In the genomic region with DNA sequence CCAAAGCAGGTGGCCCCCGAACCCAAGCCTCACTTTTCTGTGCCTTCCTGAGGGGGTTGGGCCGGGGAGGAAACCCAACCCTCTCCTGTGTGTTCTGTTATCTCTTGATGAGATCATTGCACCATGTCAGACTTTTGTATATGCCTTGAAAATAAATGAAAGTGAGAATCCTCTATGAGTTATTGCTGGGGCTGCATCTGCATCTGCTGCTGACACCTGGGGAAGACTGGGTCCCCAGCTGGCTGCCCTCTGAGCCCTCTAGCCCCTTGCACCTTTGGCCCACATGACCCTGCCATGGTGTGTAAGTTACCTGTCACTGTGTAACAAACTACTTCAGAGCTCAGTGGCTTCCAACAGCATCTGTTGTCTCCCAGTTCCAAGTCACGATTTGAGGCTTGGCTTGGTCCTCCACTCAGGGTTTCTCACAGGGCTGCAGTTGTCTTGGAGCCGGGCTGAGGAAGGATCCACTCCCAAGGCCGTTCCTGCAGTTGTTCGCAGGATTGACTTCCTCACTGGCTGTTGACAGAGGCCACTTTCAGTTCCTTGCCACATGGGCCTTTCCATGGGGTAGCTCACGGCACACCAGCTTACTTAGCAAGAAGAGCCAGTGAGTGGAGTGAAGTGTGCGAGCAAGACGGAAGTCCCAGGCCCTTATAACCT, we compare ENCODE assay signal across 14 cellular contexts. TPM values are rescaled to one million over a fixed set of nuclear protein-coding genes. Genes with fewer than 3 reads are reported as not detected.
DNase-seq lines count a peak whose midpoint lies in the region; ATAC-seq, FAIRE-seq and TF ChIP-seq lines count a peak whose summit lies in the region.
"Had no signal": no experiment of that assay in that cellular context is flagged by ENCODE, and none has a peak within 500 bp of the region (broad histone marks: within the 10 kb centered on the region; RNA-seq: fewer than 3 reads in every experiment).

No MANE protein-coding gene starts in this region.

- CTCF ChIA-PET in MCF 10A (lab: Yijun Ruan, JAX) = interaction anchor here (0.5 to 4.3 kb wide), 13 partner anchors 7 to 1790 kb away, joined by 3 to 73 read pairs (median 4); no protein-coding TSS in a partner anchor

- H3K27ac ChIP-seq in breast epithelium = peak overlapping the region; percentile 85 to 89
- no peak overlapping the region for H3K27ac ChIP-seq in kidney (ENCODE audit: low read depth in 2 of 2, low read length in 2 of 2)
- no peak overlapping the region for H3K27ac ChIP-seq in testis
- H3K27ac ChIP-seq: GM23248, ovary had no signal

- H3K9me3 ChIP-seq in breast epithelium = no peaks in the 10 kb centered on the region
- H3K9me3 ChIP-seq in kidney (ENCODE audit: control insufficient read depth in 1 of 2, low read length in 2 of 2) = no peaks in the 10 kb centered on the region
- H3K9me3 ChIP-seq in testis = no peaks in the 10 kb centered on the region
- H3K9me3 ChIP-seq: ovary had no signal

- H3K27me3 Mint-ChIP-seq in MCF 10A (ENCODE audit: insufficient read depth, unreplicated experiment) = no peaks in the 10 kb centered on the region
- H3K27me3 Mint-ChIP-seq: activated naive CD8-positive, alpha-beta T cell had no signal

- no TSS peak for BruUV-seq in MCF 10A (replicated peaks; lab: Mats Ljungman, UMichigan)

- no peak for ATAC-seq in HG03442 (IDR thresholded peaks at IDR 0.05; ENCODE audit: unreplicated experiment)
- ATAC-seq in GM21619 (IDR thresholded peaks at IDR 0.05; ENCODE audit: unreplicated experiment) = no peak

- DNase-seq in breast epithelium (ENCODE audit: low spot score in 2 of 2) (no peak), MCF 10A (ENCODE audit: unreplicated experiment) (no peak), NOMO-1 treated with dmso at 0.1 percent for 144 hours (lab: John Stamatoyannopoulos, UW; ENCODE audit: unreplicated experiment) (peak; percentile 68), kidney (peak; percentile 26), testis (peak; percentile 25), erythroblast (lab: John Stamatoyannopoulos, UW) (no peak)
- DNase-seq: GM23248, NCI-H1048, NCI-H345, ovary, T1000 had no signal

- H3K9ac ChIP-seq in kidney (ENCODE audit: low read length in 2 of 2) = no peak overlapping the region
- H3K9ac ChIP-seq: GM23248 had no signal

- peaks cover 12% of the 10 kb centered on the region for H3K36me3 Mint-ChIP-seq in MCF 10A (ENCODE audit: insufficient read depth, unreplicated experiment)
- H3K36me3 Mint-ChIP-seq: activated naive CD8-positive, alpha-beta T cell had no signal

- H3K9me3 Mint-ChIP-seq in MCF 10A (ENCODE audit: unreplicated experiment) = no peaks in the 10 kb centered on the region

- H3K4me1 ChIP-seq in breast epithelium (peaks cover 9 to 18% of the 10 kb centered on the region in 2 donors), kidney (ENCODE audit: control insufficient read depth in 1 of 2, insufficient read depth in 1 of 2, low read depth in 1 of 2, low read length in 2 of 2) (no peaks in the 10 kb centered on the region), testis (no peaks in the 10 kb centered on the region)

- 77 to 82% methylated on average over 7 to 9 of the region's 9 CpGs for WGBS in testis, 2 donors

- H3K4me3 Mint-ChIP-seq in MCF 10A (ENCODE audit: unreplicated experiment) = no peak overlapping the region
- H3K4me3 Mint-ChIP-seq: activated naive CD8-positive, alpha-beta T cell had no signal

- H3K4me3 ChIP-seq in breast epithelium (no peak overlapping the region), kidney (ENCODE audit: low read length in 2 of 2) (no peak overlapping the region), testis (no peak overlapping the region)
- H3K4me3 ChIP-seq: GM23248, ovary had no signal

- intact Hi-C loops in breast epithelium (cut with DNase I; ENCODE audit: low total_unique reads) (loop anchor here (5.0 kb wide), 1 partner anchor 66 kb away; no protein-coding TSS in a partner anchor), MCF 10A (cut with micrococcal nuclease) (no loop called here), kidney (cut with DNase I) (no loop called here), testis (cut with DNase I; ENCODE audit: low total_unique reads) (loop anchor here (10.0 kb wide), 1 partner anchor 63 kb away; no protein-coding TSS in a partner anchor)

- POLR2A ChIA-PET in MCF 10A (lab: Yijun Ruan, JAX) = interaction anchor here (1.6 kb wide), 1 partner anchor 12 kb away, joined by 3 read pairs; no protein-coding TSS in a partner anchor

- H3K27me3 ChIP-seq in breast epithelium (no peaks in the 10 kb centered on the region), testis (no peaks in the 10 kb centered on the region)
- H3K27me3 ChIP-seq: ovary had no signal

- no peak overlapping the region for H3K27ac Mint-ChIP-seq in MCF 10A (ENCODE audit: low read depth, unreplicated experiment)
- H3K27ac Mint-ChIP-seq: activated naive CD8-positive, alpha-beta T cell had no signal

- no peak for FAIRE-seq in kidney (lab: Jason Lieb, UNC)

- no peaks in the 10 kb centered on the region for H3K4me1 Mint-ChIP-seq in MCF 10A (ENCODE audit: insufficient read depth, unreplicated experiment)

- no peak for TF ChIP-seq CTCF in breast epithelium (IDR thresholded peaks at IDR 0.05)
- TF ChIP-seq CTCF in MCF 10A (IDR thresholded peaks at IDR 0.05; ENCODE audit: unreplicated experiment) = no peak
- no peak for TF ChIP-seq CTCF in kidney (IDR thresholded peaks at IDR 0.05; ENCODE audit: borderline replicate concordance, extremely low read depth, insufficient read depth)
- no peak for TF ChIP-seq CTCF in testis (IDR thresholded peaks at IDR 0.05)

- H3K36me3 ChIP-seq in breast epithelium (no peaks in the 10 kb centered on the region), kidney (ENCODE audit: control insufficient read depth in 1 of 2, insufficient read depth in 2 of 2, low read length in 2 of 2) (no peaks in the 10 kb centered on the region), testis (ENCODE audit: low read depth, missing control alignments) (no peaks in the 10 kb centered on the region)
- H3K36me3 ChIP-seq: ovary had no signal

- TF ChIP-seq POLR2A in breast epithelium (IDR thresholded peaks at IDR 0.05) (no peak), testis (IDR thresholded peaks at IDR 0.05) (no peak), erythroblast (IDR thresholded peaks at IDR 0.05; ENCODE audit: low read length) (no peak)

RNA-seq across cellular contexts. Expression of a gene that starts 13.5 kb away (rescaled TPM):
- total RNA-seq in breast epithelium (10 to 100 TPM; 43.3 to 73.0 (median 48.9) TPM), MCF 10A (2022) (12.4 and 16.1 TPM in 2 replicates), kidney (27.9 TPM), testis (10 to 100 TPM; 20.1 to 22.4 TPM)
- polyA plus RNA-seq in kidney (ENCODE audit: insufficient read depth, low read depth, low replicate concordance) (7.2 TPM), testis (ENCODE audit: insufficient read depth, low read depth, low replicate concordance) (10.8 TPM)

RNA-seq across cellular contexts. Expression of a gene that starts 32.9 kb away (rescaled TPM):
- total RNA-seq in breast epithelium = 100 to 1,000 TPM in 1 of 3 donors, 10 to 100 TPM in 2; 26.2 to 134 (median 36.1) TPM
- 6.4 and 7.3 TPM in 2 replicates for total RNA-seq in MCF 10A (2022)
- 1.4 TPM for total RNA-seq in kidney
- 7.0 TPM for polyA plus RNA-seq in kidney (ENCODE audit: insufficient read depth, low read depth, low replicate concordance)
- total RNA-seq in testis = 10 to 100 TPM; 40.9 to 54.6 TPM
- 77.6 TPM for polyA plus RNA-seq in testis (ENCODE audit: insufficient read depth, low read depth, low replicate concordance)

Comparison
In these comparisons a context has a peak if more than half of its experiments do, and no peak if none do; other contexts are left out.
1. intact Hi-C loops: an anchor here in breast epithelium (5.0 kb wide) and testis (10.0 kb wide); none called in MCF 10A and kidney.
2. DNase-seq: peak in NOMO-1 treated with dmso at 0.1 percent for 144 hours (single experiment), kidney (single experiment) and testis (single experiment); none in breast epithelium (0 of 2), MCF 10A (single experiment) and erythroblast (0 of 2).
3. H3K27ac ChIP-seq: peak in breast epithelium (2 of 2); none in kidney (0 of 2) and testis (0 of 2).